ENCODE assay signal across 8 cellular contexts in genomic region chr2:62197017-62197586, GRCh38. TPM values are rescaled to one million over a fixed set of nuclear protein-coding genes. Genes with fewer than 3 reads are reported as not detected.
DNase-seq lines count a peak whose midpoint lies in the region; ATAC-seq and TF ChIP-seq lines count a peak whose summit lies in the region.

No MANE protein-coding gene starts in this region.

- TF ChIP-seq CTCF in LNCaP clone FGC (IDR thresholded peaks at IDR 0.05; ENCODE audit: control insufficient read depth, extremely low read depth, insufficient read depth) (no peak), neural crest cell (conservative IDR thresholded peaks at IDR 0.05) (no peak)

- H3K4me1 Mint-ChIP-seq in neural crest cell, result peaks cover 19% of the 10 kb centered on the region

- peak overlapping the region; percentile 100 for H3K4me3 ChIP-seq in GM08714 (ENCODE audit: low read length)
- H3K4me3 ChIP-seq in LNCaP clone FGC (ENCODE audit: low read depth, low read length), result peak overlapping the region; percentile 74

- ATAC-seq in HG02852 (IDR thresholded peaks at IDR 0.05; ENCODE audit: unreplicated experiment) (no peak), HG03469 (IDR thresholded peaks at IDR 0.05; ENCODE audit: unreplicated experiment) (no peak), GM18858 (IDR thresholded peaks at IDR 0.05; ENCODE audit: unreplicated experiment) (no peak)

- no peak overlapping the region for H3K27ac Mint-ChIP-seq in neural crest cell (ENCODE audit: unreplicated experiment)

- H3K9me3 Mint-ChIP-seq in neural crest cell, result no peaks in the 10 kb centered on the region

- H3K36me3 Mint-ChIP-seq in neural crest cell (ENCODE audit: low read depth), result no peaks in the 10 kb centered on the region

- peak overlapping the region; percentile 82 for H3K27ac ChIP-seq in epithelial cell of prostate

- H3K4me3 Mint-ChIP-seq in neural crest cell, result peak overlapping the region; percentile 93

- peaks cover 10% of the 10 kb centered on the region for H3K27me3 Mint-ChIP-seq in neural crest cell (ENCODE audit: low read depth)

- no peak for DNase-seq in LNCaP clone FGC (ENCODE audit: low read depth)
- DNase-seq in activated CD8-positive, alpha-beta memory T cell treated with anti-CD3 and anti-CD28 coated beads for 48 hours (ENCODE audit: low read depth in 2 of 3, low spot score in 2 of 3), result peak in 2 of 3 experiments; percentile 30 to 33
- no peak for DNase-seq in epithelial cell of prostate (ENCODE audit: low read depth, low spot score)
- no peak for DNase-seq in neural crest cell (ENCODE audit: low read depth, low spot score)

RNA-seq across cellular contexts. Expression of gene B3GNT2, which starts 1.2 kb away (rescaled TPM):
- total RNA-seq in neural crest cell, result 7.2 and 7.7 TPM in 2 replicates

Comparison
In these comparisons a context has a peak if more than half of its experiments do, and no peak if none do; other contexts are left out.
1. DNase-seq: peak in activated CD8-positive, alpha-beta memory T cell treated with anti-CD3 and anti-CD28 coated beads for 48 hours (2 of 3); none in LNCaP clone FGC (single experiment), epithelial cell of prostate (single experiment) and neural crest cell (single experiment).